ENCODE assay signal across 8 cellular contexts in genomic region chr22:17629167-17629489, GRCh38. TPM values are rescaled to one million over a fixed set of nuclear protein-coding genes. Genes with fewer than 3 reads are reported as not detected.
A peak's percentile ranks its signal among the peaks of the same experiment; 100 is the strongest.
DNase-seq lines count a peak whose midpoint lies in the region; ATAC-seq and TF ChIP-seq lines count a peak whose summit lies in the region.

No MANE protein-coding gene starts in this region.

- peak overlapping the region; percentile 85 to 86 (median 85) for H3K27ac ChIP-seq in right lobe of liver
- peak overlapping the region; percentile 86 to 97 (median 94) for H3K27ac ChIP-seq in tibial nerve

- peaks cover 25% of the 10 kb centered on the region for H3K4me1 Mint-ChIP-seq in activated CD8-positive, alpha-beta memory T cell treated with anti-CD3 and anti-CD28 coated beads, Interleukin-2, amount 10 ng/mL, durations not matched to agents 7 days and 5 days

- in situ Hi-C loops in astrocyte of the spinal cord (cut with HindIII; ENCODE audit: low sequenced_read_pairs), result no loop called here

- intact Hi-C loops in right lobe of liver (cut with DNase I), result no loop called here

- H3K27me3 Mint-ChIP-seq in activated CD8-positive, alpha-beta memory T cell treated with anti-CD3 and anti-CD28 coated beads, Interleukin-2, amount 10 ng/mL, durations not matched to agents 7 days and 5 days, result no peaks in the 10 kb centered on the region

- no peaks in the 10 kb centered on the region for H3K9me3 Mint-ChIP-seq in activated CD8-positive, alpha-beta memory T cell treated with anti-CD3 and anti-CD28 coated beads, Interleukin-2, amount 10 ng/mL, durations not matched to agents 7 days and 5 days (ENCODE audit: low read depth)

- H3K27ac Mint-ChIP-seq in activated CD8-positive, alpha-beta memory T cell treated with anti-CD3 and anti-CD28 coated beads, Interleukin-2, amount 10 ng/mL, durations not matched to agents 7 days and 5 days, result peak overlapping the region; percentile 83

- H3K27me3 ChIP-seq in right lobe of liver (no peaks in the 10 kb centered on the region), tibial nerve (no peaks in the 10 kb centered on the region)

- WGBS in right lobe of liver (ENCODE audit: insufficient coverage, low coverage, low lambda C conversion rate, missing lambda C conversion rate), result 0% methylated on average over 1 of the region's 1 CpG
- 0% methylated on average over 1 of the region's 1 CpG for WGBS in tibial nerve, 2 donors

- H3K4me3 Mint-ChIP-seq in activated CD8-positive, alpha-beta memory T cell treated with anti-CD3 and anti-CD28 coated beads, Interleukin-2, amount 10 ng/mL, durations not matched to agents 7 days and 5 days, result peak overlapping the region; percentile 84

- no peak for TF ChIP-seq POLR2A in right lobe of liver (IDR thresholded peaks at IDR 0.05)
- no peak for TF ChIP-seq POLR2A in tibial nerve (IDR thresholded peaks at IDR 0.05)

- H3K36me3 ChIP-seq in right lobe of liver (no peaks in the 10 kb centered on the region), tibial nerve (peaks cover 0 to 22% (median 0%) of the 10 kb centered on the region in 3 donors)

- no peaks in the 10 kb centered on the region for H3K9me3 ChIP-seq in right lobe of liver
- no peaks in the 10 kb centered on the region for H3K9me3 ChIP-seq in tibial nerve

- H3K4me3 ChIP-seq in astrocyte of the spinal cord (ENCODE audit: low read depth, low read length), result peak overlapping the region; percentile 100
- H3K4me3 ChIP-seq in right lobe of liver, result peak overlapping the region; percentile 94 to 99 (median 97)
- peak overlapping the region; percentile 92 to 100 (median 96) for H3K4me3 ChIP-seq in tibial nerve

- peaks cover 4% of the 10 kb centered on the region for H3K36me3 Mint-ChIP-seq in activated CD8-positive, alpha-beta memory T cell treated with anti-CD3 and anti-CD28 coated beads, Interleukin-2, amount 10 ng/mL, durations not matched to agents 7 days and 5 days

- TF ChIP-seq EP300 in tibial nerve (IDR thresholded peaks at IDR 0.05), result no peak

- H3K4me1 ChIP-seq in right lobe of liver (peaks cover 0 to 20% (median 8%) of the 10 kb centered on the region in 4 donors), tibial nerve (peaks cover 0 to 34% (median 17%) of the 10 kb centered on the region in 4 donors)

- CTCF ChIA-PET in activated CD8-positive, alpha-beta memory T cell treated with anti-CD3 and anti-CD28 coated beads, Interleukin-2, amount 10 ng/mL, durations not matched to agents 7 days and 5 days (lab: Charles Lee), result interaction anchor here (0.9 kb wide), 1 partner anchor 447 kb away, joined by 3 read pairs; no protein-coding TSS in a partner anchor

- no peak for ATAC-seq in activated CD8-positive, alpha-beta memory T cell treated with anti-CD3 and anti-CD28 coated beads, Interleukin-2, amount 10 ng/mL, durations not matched to agents 7 days and 5 days
- no peak for ATAC-seq in right lobe of liver
- ATAC-seq in HG03159 (IDR thresholded peaks at IDR 0.05; ENCODE audit: unreplicated experiment), result no peak

- no peak for TF ChIP-seq CTCF in astrocyte of the spinal cord (IDR thresholded peaks at IDR 0.05; ENCODE audit: low read depth, low read length)
- no peak for TF ChIP-seq CTCF in right lobe of liver (IDR thresholded peaks at IDR 0.05)
- no peak for TF ChIP-seq CTCF in tibial nerve (IDR thresholded peaks at IDR 0.05)

- DNase-seq in activated CD8-positive, alpha-beta memory T cell treated with anti-CD3 and anti-CD28 coated beads, Interleukin-2, amount 10 ng/mL, durations not matched to agents 7 days and 5 days, result no peak
- DNase-seq in activated CD8-positive, alpha-beta memory T cell treated with anti-CD3 and anti-CD28 coated beads for 24 hours, result no peak
- DNase-seq in astrocyte of the spinal cord (ENCODE audit: low read depth, low spot score) (no peak), right lobe of liver (no peak), tibial nerve (ENCODE audit: low spot score in 2 of 2) (no peak), HuH-7 (ENCODE audit: low spot score) (no peak), NCI-H2081 (lab: John Stamatoyannopoulos, UW) (no peak)

RNA-seq across cellular contexts. Expression of gene ATP6V1E1, which starts 0.6 kb away (rescaled TPM):
- 10 to 100 TPM; 78.4 to 97.5 TPM for total RNA-seq in activated CD8-positive, alpha-beta memory T cell treated with anti-CD3 and anti-CD28 coated beads, Interleukin-2, amount 10 ng/mL, durations not matched to agents 7 days and 5 days
- total RNA-seq in right lobe of liver (10 to 100 TPM; 30.8 to 87.3 (median 44.0) TPM), tibial nerve (100 to 1,000 TPM in 3 of 4 donors, 10 to 100 TPM in 1; 94.3 to 138 (median 120) TPM)

RNA-seq across cellular contexts. Expression of gene BCL2L13, which starts 9.4 kb away (rescaled TPM):
- total RNA-seq in activated CD8-positive, alpha-beta memory T cell treated with anti-CD3 and anti-CD28 coated beads, Interleukin-2, amount 10 ng/mL, durations not matched to agents 7 days and 5 days, result 10 to 100 TPM; 27.6 to 32.7 TPM
- total RNA-seq in right lobe of liver (10 to 100 TPM; 26.2 to 44.5 (median 37.3) TPM), tibial nerve (10 to 100 TPM; 47.4 to 74.7 (median 60.9) TPM)
